1 cellular context compared by ENCODE assay signal in the genomic region with DNA sequence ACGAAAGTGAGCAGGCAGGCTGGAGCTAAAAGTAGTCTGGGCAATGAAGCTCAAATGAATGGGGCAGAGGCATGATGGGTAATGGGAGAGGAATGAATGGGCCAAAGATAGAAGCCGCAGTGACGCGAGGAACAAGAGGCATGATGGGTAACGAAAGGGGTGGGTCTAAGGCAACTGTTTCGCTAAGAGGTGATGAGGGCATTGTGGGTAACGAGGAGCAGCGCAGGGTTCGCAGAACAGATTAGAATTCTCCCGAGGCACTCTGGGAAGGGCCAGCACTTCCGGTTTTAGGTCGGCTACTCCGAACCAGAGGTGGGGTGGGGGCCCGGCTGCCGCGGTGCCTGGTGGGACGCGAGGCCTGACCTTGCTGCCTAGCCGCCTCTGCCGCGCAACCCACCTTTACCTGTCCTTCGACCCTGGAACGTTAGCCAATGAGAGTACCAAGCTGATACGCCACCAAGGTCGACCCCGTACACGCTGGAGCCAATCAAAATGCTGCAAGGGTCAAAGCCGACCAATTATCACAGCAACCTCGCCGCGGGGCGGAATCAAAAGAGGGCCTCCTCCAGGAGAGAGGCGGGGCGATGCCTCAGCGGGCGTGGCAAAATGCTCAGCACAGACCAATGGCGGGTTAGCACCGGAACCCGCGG.
TF ChIP-seq lines count a peak whose summit lies in the region.

No MANE protein-coding gene starts in this region.

TF ChIP-seq in endothelial cell of umbilical vein, 7 proteins besides CTCF, POLR2A, EP300 and RAD21:
- peak; percentile 97 for TF ChIP-seq POLR2AphosphoS5 (IDR thresholded peaks at IDR 0.05; ENCODE audit: insufficient read depth, low read depth, low read length)
- no peak for TF ChIP-seq GATA2 (IDR thresholded peaks at IDR 0.05; ENCODE audit: insufficient read depth, insufficient read length, low read depth, low read length)
- no peak for TF ChIP-seq FOS (IDR thresholded peaks at IDR 0.05; ENCODE audit: borderline replicate concordance, insufficient read depth, low read length)
